In the genomic region with DNA sequence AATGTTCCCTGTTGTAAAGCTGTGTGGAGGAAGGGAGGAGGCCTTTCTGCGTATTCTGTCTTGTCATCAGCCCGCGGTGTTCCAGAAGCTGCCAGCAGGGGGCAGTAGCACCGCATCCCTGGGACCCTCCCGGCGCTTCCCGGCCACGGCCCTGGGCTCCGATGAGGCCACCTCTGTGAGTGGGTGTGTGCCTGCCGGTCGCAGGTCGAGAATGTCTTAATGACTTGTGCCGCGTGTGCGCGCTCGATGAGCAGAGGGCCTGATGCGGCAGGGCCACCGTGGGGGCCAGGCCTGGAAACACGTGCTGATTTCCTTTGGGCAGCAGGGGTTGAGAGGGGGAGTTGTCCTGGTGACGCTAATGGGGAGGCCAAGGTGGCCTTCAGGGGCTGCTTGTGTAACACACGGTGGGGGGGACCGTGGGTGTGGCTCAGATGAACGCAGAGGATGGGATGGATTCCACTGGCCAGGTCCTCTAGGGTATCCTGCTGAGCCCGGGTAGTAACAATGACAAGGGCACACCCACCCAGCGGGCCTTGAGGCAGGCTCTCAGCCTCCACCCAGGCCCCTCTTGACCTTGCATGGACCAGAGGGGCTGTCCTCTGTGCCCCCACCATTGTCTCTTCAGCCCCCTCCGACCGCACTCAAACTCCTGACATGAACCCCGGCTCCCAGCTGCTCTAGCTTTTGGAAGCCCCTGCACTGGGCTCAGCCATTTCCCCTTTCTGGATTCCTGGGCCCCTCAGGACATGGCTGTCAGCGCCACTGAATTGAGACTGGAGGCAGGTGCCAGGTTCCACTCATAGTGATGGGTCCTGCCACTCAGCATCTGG, we compare ENCODE assay signal across 8 cellular contexts.
DNase-seq lines count a peak whose midpoint lies in the region; ATAC-seq and TF ChIP-seq lines count a peak whose summit lies in the region.

No MANE protein-coding gene starts in this region.

- POLR2A ChIA-PET in OCI-LY7 (lab: Charles Lee), result no interaction called here

- H3K27me3 Mint-ChIP-seq in Calu3 (ENCODE audit: unreplicated experiment), result peaks cover 72% of the 10 kb centered on the region
- peaks cover 46% of the 10 kb centered on the region for H3K27me3 Mint-ChIP-seq in activated naive CD8-positive, alpha-beta T cell treated with anti-CD3 and anti-CD28 coated beads for 36 hours

- H4K20me1 ChIP-seq in OCI-LY7 (ENCODE audit: insufficient read depth, low read length), result no peaks in the 10 kb centered on the region

- no peak overlapping the region for H3K27ac ChIP-seq in OCI-LY7 (ENCODE audit: low read depth, low read length, poor library complexity, severe bottlenecking)

- no peak overlapping the region for H3K4me2 ChIP-seq in OCI-LY7 (ENCODE audit: low read length)

- H3K4me3 ChIP-seq in OCI-LY7 (ENCODE audit: low read depth, low read length, poor library complexity, severe bottlenecking) (no peak overlapping the region), skeletal muscle cell (ENCODE audit: low read depth, low read length) (peak overlapping the region; percentile 13)

- peak overlapping the region; percentile 24 for H3K4me3 Mint-ChIP-seq in Calu3 (ENCODE audit: low read depth, unreplicated experiment)
- H3K4me3 Mint-ChIP-seq in activated naive CD8-positive, alpha-beta T cell treated with anti-CD3 and anti-CD28 coated beads for 36 hours, result no peak overlapping the region

- ATAC-seq in HG03342 (IDR thresholded peaks at IDR 0.05; ENCODE audit: unreplicated experiment), result peak; percentile 49
- no peak for ATAC-seq in GM19328 (IDR thresholded peaks at IDR 0.05; ENCODE audit: unreplicated experiment)
- ATAC-seq in GM21360 (IDR thresholded peaks at IDR 0.05; ENCODE audit: unreplicated experiment), result no peak

- H3K36me3 Mint-ChIP-seq in Calu3 (ENCODE audit: insufficient read depth, unreplicated experiment), result no peaks in the 10 kb centered on the region
- no peaks in the 10 kb centered on the region for H3K36me3 Mint-ChIP-seq in activated naive CD8-positive, alpha-beta T cell treated with anti-CD3 and anti-CD28 coated beads for 36 hours

- intact Hi-C loops in Calu3 (cut with micrococcal nuclease; ENCODE audit: unreplicated experiment), result no loop called here
- intact Hi-C loops in OCI-LY7 (cut with micrococcal nuclease; ENCODE audit: unreplicated experiment), result no loop called here

- BruUV-seq in Calu3 (replicated peaks; lab: Mats Ljungman, UMichigan), result no TSS peak
- BruUV-seq in OCI-LY7 (replicated peaks; lab: Mats Ljungman, UMichigan), result no TSS peak

- H3K9me3 Mint-ChIP-seq in Calu3 (ENCODE audit: low read depth, unreplicated experiment), result no peaks in the 10 kb centered on the region
- H3K9me3 Mint-ChIP-seq in activated naive CD8-positive, alpha-beta T cell treated with anti-CD3 and anti-CD28 coated beads for 36 hours, result no peaks in the 10 kb centered on the region

- CTCF ChIA-PET in Calu3 (lab: Charles Lee), result interaction anchor here (1.2 to 1.3 kb wide), 2 partner anchors 167 to 888 kb away, joined by 4 to 5 read pairs; no protein-coding TSS in a partner anchor
- CTCF ChIA-PET in OCI-LY7 (lab: Charles Lee; ENCODE audit: unreplicated experiment), result interaction anchor here (0.5 kb wide), 1 partner anchor 123 kb away, joined by 3 read pairs; no protein-coding TSS in a partner anchor

- H3K4me1 Mint-ChIP-seq in Calu3 (ENCODE audit: low read depth, unreplicated experiment), result peaks cover 10% of the 10 kb centered on the region
- H3K4me1 Mint-ChIP-seq in activated naive CD8-positive, alpha-beta T cell treated with anti-CD3 and anti-CD28 coated beads for 36 hours, result peaks cover 7% of the 10 kb centered on the region

- H3K4me1 ChIP-seq in OCI-LY7 (ENCODE audit: insufficient read depth, low read length, poor library complexity, severe bottlenecking), result no peaks in the 10 kb centered on the region

- no peak overlapping the region for H3K27ac Mint-ChIP-seq in Calu3 (ENCODE audit: unreplicated experiment)
- H3K27ac Mint-ChIP-seq in activated naive CD8-positive, alpha-beta T cell treated with anti-CD3 and anti-CD28 coated beads for 36 hours, result no peak overlapping the region

- no peak overlapping the region for H2AFZ ChIP-seq in OCI-LY7 (ENCODE audit: low read length)

- H3K79me2 ChIP-seq in OCI-LY7 (ENCODE audit: insufficient read depth, low read depth, low read length), result no peaks in the 10 kb centered on the region

- no peaks in the 10 kb centered on the region for H3K9me3 ChIP-seq in OCI-LY7 (ENCODE audit: low read length)

- no peaks in the 10 kb centered on the region for H3K9me2 ChIP-seq in OCI-LY7 (ENCODE audit: insufficient read depth, low read length)

- peak; percentile 72 for DNase-seq in Calu3
- DNase-seq in OCI-LY7 (ENCODE audit: low spot score), result peak; percentile 19
- peak; percentile 57 for DNase-seq in activated naive CD8-positive, alpha-beta T cell treated with anti-CD3 and anti-CD28 coated beads for 36 hours
- peak; percentile 22 to 30 for DNase-seq in hippocampal formation (lab: John Stamatoyannopoulos, UW)
- DNase-seq in skeletal muscle cell (ENCODE audit: low read depth), result no peak

- H3K36me3 ChIP-seq in OCI-LY7 (ENCODE audit: insufficient read depth, low read length), result no peaks in the 10 kb centered on the region

- TF ChIP-seq CTCF in Calu3 (IDR thresholded peaks at IDR 0.05; ENCODE audit: unreplicated experiment) (peak; percentile 84), OCI-LY7 (conservative IDR thresholded peaks at IDR 0.05; ENCODE audit: low read length) (peak; percentile 84)
